ENCODE assay signal across 5 cellular contexts in genomic region chr22:47420211-47420610, GRCh38.
"Had no signal": no experiment of that assay in that cellular context is flagged by ENCODE, and none has a peak within 500 bp of the region (broad histone marks: within the 10 kb centered on the region; RNA-seq: fewer than 3 reads in every experiment).

No MANE protein-coding gene starts in this region.

- H3K4me3 Mint-ChIP-seq: HFFc6, IgD-negative memory B cell had no signal

- H3K4me1 Mint-ChIP-seq: IgD-negative memory B cell had no signal

- H3K27ac Mint-ChIP-seq: HFFc6, IgD-negative memory B cell had no signal

- DNase-seq: GM23248, GOT3, H7, HFFc6 had no signal
